In the genomic region with DNA sequence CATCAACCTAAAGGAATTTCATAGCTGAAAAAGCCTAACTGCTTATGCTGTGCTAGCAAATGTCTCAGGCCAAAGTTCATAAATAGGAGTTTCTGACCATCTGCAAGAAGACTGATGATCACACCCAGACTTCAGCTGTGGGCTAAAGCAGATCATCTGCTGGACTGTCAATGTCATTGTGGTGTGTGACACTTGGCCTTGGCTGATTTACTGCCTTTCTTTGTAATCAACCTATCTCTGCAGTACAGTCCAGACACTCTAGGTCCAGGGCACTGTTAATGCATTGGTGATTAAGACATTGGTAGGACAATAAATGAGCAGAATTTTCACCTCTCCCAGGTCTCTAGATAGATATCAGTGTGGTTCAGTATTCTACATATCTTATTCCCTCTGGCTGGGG, we compare ENCODE assay signal across 40 cellular contexts.
"Had no signal": no experiment of that assay in that cellular context is flagged by ENCODE, and none has a peak within 500 bp of the region (broad histone marks: within the 10 kb centered on the region; RNA-seq: fewer than 3 reads in every experiment).

No MANE protein-coding gene starts in this region.

- H3K27me3 ChIP-seq: adrenal gland, ascending aorta, body of pancreas, brain microvascular endothelial cell, breast epithelium, cardiac muscle cell had no signal

- H3K36me3 ChIP-seq: adrenal gland, ascending aorta, brain microvascular endothelial cell, breast epithelium, cardiac muscle cell had no signal

- DNase-seq: activated effector memory CD4-positive, alpha-beta T cell treated with anti-CD3 and anti-CD28 coated beads, Interleukin-2, amount 50 U/mL, for 16 hours; activated effector memory CD4-positive, alpha-beta T cell treated with Interleukin-2 at 50 U/mL for 16 hours; activated gamma-delta T cell; activated gamma-delta T cell treated with Interleukin-2 at 50 U/mL for 16 hours; activated naive CD4-positive, alpha-beta T cell; activated naive CD4-positive, alpha-beta T cell treated with anti-CD3 and anti-CD28 coated beads for 36 hours; activated naive CD4-positive, alpha-beta T cell treated with anti-CD3 and anti-CD28 coated beads, Interleukin-2, amount 10 ng/mL, durations not matched to agents 7 days and 5 days; activated naive CD4-positive, alpha-beta T cell treated with anti-CD3 and anti-CD28 coated beads, Interleukin-2, amount 50 U/mL, for 16 hours; activated naive CD4-positive, alpha-beta T cell treated with Interleukin-2 at 50 U/mL for 16 hours; activated naive CD8-positive, alpha-beta T cell treated with anti-CD3 and anti-CD28 coated beads for 36 hours; activated naive CD8-positive, alpha-beta T cell treated with anti-CD3 and anti-CD28 coated beads, Interleukin-2, amount 10 ng/mL, durations not matched to agents 7 days and 5 days; activated naive CD8-positive, alpha-beta T cell treated with anti-CD3 and anti-CD28 coated beads, Interleukin-2, amount 50 U/mL, for 24 hours; activated T-cell treated with anti-CD3 and anti-CD28 coated beads for 4 hours; activated T-cell treated with anti-CD3 and anti-CD28 coated beads, Interleukin-2, amount 50 U/mL, for 1 hour; activated T-cell treated with anti-CD3 and anti-CD28 coated beads, Interleukin-2, amount 50 U/mL, for 24 hours; activated T-cell treated with anti-CD3 and anti-CD28 coated beads, Interleukin-2, amount 50 U/mL, for 4 hours; activated T-cell treated with anti-CD3 and anti-CD28 coated beads, Interleukin-2, amount 50 U/mL, for 48 hours; activated T-cell treated with anti-CD3 and anti-CD28 coated beads, Interleukin-2, amount 50 U/mL, for 72 hours; adrenal gland; amniotic stem cell; amygdala; aorta; body of pancreas; brain microvascular endothelial cell; caudate nucleus; central memory CD4-positive, alpha-beta T cell; cerebellar nuclear complex had no signal

- H3K9me3 ChIP-seq: body of pancreas, breast epithelium had no signal

- H3K36me3 Mint-ChIP-seq: activated naive CD4-positive, alpha-beta T cell treated with anti-CD3 and anti-CD28 coated beads, Interleukin-2, amount 10 ng/mL, durations not matched to agents 7 days and 5 days; activated naive CD4-positive, alpha-beta T cell treated with anti-CD3 and anti-CD28 coated beads, Interleukin-2, amount 50 U/mL, for 24 hours; activated naive CD4-positive, alpha-beta T cell treated with anti-CD3 and anti-CD28 coated beads, Interleukin-2, amount 50 U/mL, for 72 hours; activated naive CD8-positive, alpha-beta T cell; activated naive CD8-positive, alpha-beta T cell treated with anti-CD3 and anti-CD28 coated beads, Interleukin-2, amount 10 ng/mL, durations not matched to agents 7 days and 5 days; brain had no signal

- FAIRE-seq: astrocyte, bronchial epithelial cell had no signal

- H3K27ac Mint-ChIP-seq: activated naive CD4-positive, alpha-beta T cell treated with anti-CD3 and anti-CD28 coated beads for 36 hours; activated naive CD4-positive, alpha-beta T cell treated with anti-CD3 and anti-CD28 coated beads, Interleukin-2, amount 10 ng/mL, durations not matched to agents 7 days and 5 days; activated naive CD4-positive, alpha-beta T cell treated with anti-CD3 and anti-CD28 coated beads, Interleukin-2, amount 50 U/mL, for 24 hours; activated naive CD4-positive, alpha-beta T cell treated with anti-CD3 and anti-CD28 coated beads, Interleukin-2, amount 50 U/mL, for 72 hours; activated naive CD8-positive, alpha-beta T cell; activated naive CD8-positive, alpha-beta T cell treated with anti-CD3 and anti-CD28 coated beads for 36 hours; activated naive CD8-positive, alpha-beta T cell treated with anti-CD3 and anti-CD28 coated beads, Interleukin-2, amount 10 ng/mL, durations not matched to agents 7 days and 5 days; activated naive CD8-positive, alpha-beta T cell treated with anti-CD3 and anti-CD28 coated beads, Interleukin-2, amount 50 U/mL, for 24 hours; activated T-cell treated with anti-CD3 and anti-CD28 coated beads, Interleukin-2, amount 50 U/mL, for 24 hours; activated T-cell treated with anti-CD3 and anti-CD28 coated beads, Interleukin-2, amount 50 U/mL, for 72 hours; activated T-helper 1 cell treated with anti-CD3 and anti-CD28 coated beads, Interleukin-12 subunit alpha, Interleukin-12 subunit beta, Interleukin-2, Interleukin-4 antibody, amounts not matched to agents 30 ng/mL and 10 ng/mL and 1 ng/mL, durations not matched to agents 14 hours and 24 hours and 36 hours; activated T-helper 17 cell treated with anti-CD3 and anti-CD28 coated beads, Interleukin-2, amount 50 U/mL, for 72 hours; activated T-helper 2 cell treated with anti-CD3 and anti-CD28 coated beads, Interferon-gamma antibody, Interleukin-2, Interleukin-4, amounts not matched to agents 10 μg/mL and 5 μg/mL and 100 μg/mL, durations not matched to agents 14 hours and 24 hours and 36 hours; brain had no signal

- H3K27ac ChIP-seq: adrenal gland, ascending aorta, body of pancreas, brain microvascular endothelial cell, breast epithelium, cardiac muscle cell had no signal

- H3K4me3 ChIP-seq: adrenal gland, ascending aorta, body of pancreas, breast epithelium, cardiac muscle cell had no signal

- H3K4me3 Mint-ChIP-seq: activated naive CD4-positive, alpha-beta T cell treated with anti-CD3 and anti-CD28 coated beads for 36 hours; activated naive CD4-positive, alpha-beta T cell treated with anti-CD3 and anti-CD28 coated beads, Interleukin-2, amount 10 ng/mL, durations not matched to agents 7 days and 5 days; activated naive CD4-positive, alpha-beta T cell treated with anti-CD3 and anti-CD28 coated beads, Interleukin-2, amount 50 U/mL, for 24 hours; activated naive CD8-positive, alpha-beta T cell; activated naive CD8-positive, alpha-beta T cell treated with anti-CD3 and anti-CD28 coated beads for 36 hours; activated naive CD8-positive, alpha-beta T cell treated with anti-CD3 and anti-CD28 coated beads, Interleukin-2, amount 10 ng/mL, durations not matched to agents 7 days and 5 days; activated naive CD8-positive, alpha-beta T cell treated with anti-CD3 and anti-CD28 coated beads, Interleukin-2, amount 50 U/mL, for 24 hours; activated T-cell treated with anti-CD3 and anti-CD28 coated beads, Interleukin-2, amount 50 U/mL, for 24 hours; activated T-cell treated with anti-CD3 and anti-CD28 coated beads, Interleukin-2, amount 50 U/mL, for 4 hours; activated T-cell treated with anti-CD3 and anti-CD28 coated beads, Interleukin-2, amount 50 U/mL, for 72 hours; activated T-helper 1 cell treated with anti-CD3 and anti-CD28 coated beads, Interleukin-12 subunit alpha, Interleukin-12 subunit beta, Interleukin-2, Interleukin-4 antibody, amounts not matched to agents 30 ng/mL and 10 ng/mL and 1 ng/mL, durations not matched to agents 14 hours and 24 hours and 36 hours; activated T-helper 17 cell treated with anti-CD3 and anti-CD28 coated beads, Interleukin-2, amount 50 U/mL, for 72 hours; brain; central memory CD8-positive, alpha-beta T cell had no signal

- H3K27me3 Mint-ChIP-seq: brain had no signal

- H3K4me1 Mint-ChIP-seq: activated naive CD4-positive, alpha-beta T cell treated with anti-CD3 and anti-CD28 coated beads, Interleukin-2, amount 10 ng/mL, durations not matched to agents 7 days and 5 days; activated naive CD4-positive, alpha-beta T cell treated with anti-CD3 and anti-CD28 coated beads, Interleukin-2, amount 50 U/mL, for 24 hours; activated naive CD8-positive, alpha-beta T cell treated with anti-CD3 and anti-CD28 coated beads for 36 hours; activated naive CD8-positive, alpha-beta T cell treated with anti-CD3 and anti-CD28 coated beads, Interleukin-2, amount 10 ng/mL, durations not matched to agents 7 days and 5 days; activated naive CD8-positive, alpha-beta T cell treated with anti-CD3 and anti-CD28 coated beads, Interleukin-2, amount 50 U/mL, for 24 hours; activated T-helper 17 cell treated with anti-CD3 and anti-CD28 coated beads, Interleukin-2, amount 50 U/mL, for 72 hours; central memory CD8-positive, alpha-beta T cell had no signal

- H3K4me1 ChIP-seq: adrenal gland, ascending aorta, breast epithelium had no signal

- ATAC-seq: activated naive CD4-positive, alpha-beta T cell treated with anti-CD3 and anti-CD28 coated beads, Interleukin-2, amount 50 U/mL, for 72 hours; activated naive CD8-positive, alpha-beta T cell treated with anti-CD3 and anti-CD28 coated beads, Interleukin-2, amount 50 U/mL, for 24 hours; activated T-cell treated with anti-CD3 and anti-CD28 coated beads, Interleukin-2, amount 50 U/mL, for 4 hours; activated T-cell treated with anti-CD3 and anti-CD28 coated beads, Interleukin-2, amount 50 U/mL, for 72 hours; activated T-helper 17 cell treated with anti-CD3 and anti-CD28 coated beads, Interleukin-2, amount 50 U/mL, for 72 hours; body of pancreas had no signal

- H3K9me3 Mint-ChIP-seq: activated naive CD4-positive, alpha-beta T cell treated with anti-CD3 and anti-CD28 coated beads, Interleukin-2, amount 10 ng/mL, durations not matched to agents 7 days and 5 days; activated naive CD4-positive, alpha-beta T cell treated with anti-CD3 and anti-CD28 coated beads, Interleukin-2, amount 50 U/mL, for 24 hours; activated naive CD4-positive, alpha-beta T cell treated with anti-CD3 and anti-CD28 coated beads, Interleukin-2, amount 50 U/mL, for 72 hours; activated naive CD8-positive, alpha-beta T cell treated with anti-CD3 and anti-CD28 coated beads for 36 hours; activated naive CD8-positive, alpha-beta T cell treated with anti-CD3 and anti-CD28 coated beads, Interleukin-2, amount 10 ng/mL, durations not matched to agents 7 days and 5 days; activated naive CD8-positive, alpha-beta T cell treated with anti-CD3 and anti-CD28 coated beads, Interleukin-2, amount 50 U/mL, for 24 hours; activated T-cell treated with anti-CD3 and anti-CD28 coated beads, Interleukin-2, amount 50 U/mL, for 24 hours; activated T-cell treated with anti-CD3 and anti-CD28 coated beads, Interleukin-2, amount 50 U/mL, for 72 hours; activated T-helper 1 cell treated with anti-CD3 and anti-CD28 coated beads, Interleukin-12 subunit alpha, Interleukin-12 subunit beta, Interleukin-2, Interleukin-4 antibody, amounts not matched to agents 30 ng/mL and 10 ng/mL and 1 ng/mL, durations not matched to agents 14 hours and 24 hours and 36 hours; activated T-helper 17 cell treated with anti-CD3 and anti-CD28 coated beads, Interleukin-2, amount 50 U/mL, for 72 hours; activated T-helper 2 cell treated with anti-CD3 and anti-CD28 coated beads, Interferon-gamma antibody, Interleukin-2, Interleukin-4, amounts not matched to agents 10 μg/mL and 5 μg/mL and 100 μg/mL, durations not matched to agents 14 hours and 24 hours and 36 hours; central memory CD8-positive, alpha-beta T cell had no signal
